Comparison of ENCODE assay signal across 8 cellular contexts in genomic region chr15:99123706-99124451, GRCh38. TPM values are rescaled to one million over a fixed set of nuclear protein-coding genes. Genes with fewer than 3 reads are reported as not detected.
DNase-seq lines count a peak whose midpoint lies in the region; ATAC-seq, FAIRE-seq and TF ChIP-seq lines count a peak whose summit lies in the region.

No MANE protein-coding gene starts in this region.

- H3K4me1 Mint-ChIP-seq in HFFc6 (ENCODE audit: low read depth) = peaks cover 23% of the 10 kb centered on the region

- no peak overlapping the region for H3K9ac ChIP-seq in mesendoderm (ENCODE audit: low read length)

- TF ChIP-seq POLR2A in A549 (IDR thresholded peaks at IDR 0.05; ENCODE audit: low read length) = no peak

- intact Hi-C loops in upper lobe of right lung (cut with DNase I) = no loop called here

- no peaks in the 10 kb centered on the region for H3K36me3 ChIP-seq in mesendoderm (ENCODE audit: control insufficient read depth, insufficient read depth, low read length)
- H3K36me3 ChIP-seq in upper lobe of right lung = no peaks in the 10 kb centered on the region

- H3K4me3 ChIP-seq in A549 (peak overlapping the region; percentile 33), mesendoderm (ENCODE audit: low read length) (no peak overlapping the region), upper lobe of right lung (peak overlapping the region; percentile 28)

- H4K5ac ChIP-seq in mesendoderm (ENCODE audit: low read length) = no peak overlapping the region

- peak overlapping the region; percentile 50 for H2BK120ac ChIP-seq in mesendoderm (ENCODE audit: low read depth, low read length)

- H3K9me3 Mint-ChIP-seq in HFFc6 = no peaks in the 10 kb centered on the region

- no peaks in the 10 kb centered on the region for H3K79me2 ChIP-seq in mesendoderm (ENCODE audit: control insufficient read depth, insufficient read depth, low read length)

- peaks cover 3% of the 10 kb centered on the region for H3K27me3 Mint-ChIP-seq in HFFc6 (ENCODE audit: insufficient read depth)

- POLR2A ChIA-PET in A549 (lab: Yijun Ruan, JAX) = interaction anchor here (0.5 to 1.9 kb wide), 8 partner anchors 9 to 609 kb away, joined by 3 to 17 read pairs (median 4); partner anchors contain the start of genes LRRC28, LYSMD4, SYNM and TTC23

- H2BK15ac ChIP-seq in mesendoderm (replicated peaks; ENCODE audit: low read depth) = no peak overlapping the region

- peak overlapping the region; percentile 96 for H3K27ac Mint-ChIP-seq in HFFc6

- H3K9me3 ChIP-seq in A549 = no peaks in the 10 kb centered on the region
- H3K9me3 ChIP-seq in upper lobe of right lung = no peaks in the 10 kb centered on the region

- peak overlapping the region; percentile 17 for H3K4ac ChIP-seq in mesendoderm (ENCODE audit: low read depth, low read length)

- no peaks in the 10 kb centered on the region for H3K79me1 ChIP-seq in mesendoderm (ENCODE audit: low read length)

- H3K27ac ChIP-seq in A549 (peak overlapping the region; percentile 91 to 96), mesendoderm (ENCODE audit: low read depth, low read length) (peak overlapping the region; percentile 96), upper lobe of right lung (peak overlapping the region; percentile 55)

- peak; percentile 86 to 93 for ATAC-seq in A549
- peak; percentile 81 for ATAC-seq in upper lobe of right lung

- peak; percentile 37 to 63; a peak in 3 of 5 replicates for TF ChIP-seq EP300 in A549 (IDR thresholded peaks at IDR 0.05)

- H3K27me3 ChIP-seq in mesendoderm (ENCODE audit: insufficient read depth, low read length, poor library complexity) = no peaks in the 10 kb centered on the region
- no peaks in the 10 kb centered on the region for H3K27me3 ChIP-seq in upper lobe of right lung

- CTCF ChIA-PET in A549 (lab: Yijun Ruan, JAX) = interaction anchor here (0.5 to 17.9 kb wide), 8 partner anchors 12 to 681 kb away, joined by 3 to 326 read pairs (median 4); partner anchors contain the start of gene SYNM

- 18% methylated on average over 18 of the region's 21 CpGs for WGBS in A549 (ENCODE audit: missing lambda C conversion rate)
- WGBS in mesendoderm (ENCODE audit: extremely low coverage, insufficient coverage, low lambda C conversion rate) = no CpG with 5 or more reads among the region's 21 CpGs

- H3K4me2 ChIP-seq in A549 (peak overlapping the region; percentile 95), mesendoderm (ENCODE audit: low read length) (no peak overlapping the region)

- H2BK5ac ChIP-seq in mesendoderm (ENCODE audit: low read length) = peak overlapping the region; percentile 77

- no peak overlapping the region for H3K23ac ChIP-seq in mesendoderm (ENCODE audit: low read length)

- TF ChIP-seq RAD21 in A549 (conservative IDR thresholded peaks at IDR 0.05 in 1 of 2, IDR thresholded peaks at IDR 0.05 in 1 of 2) = peak; percentile 18 to 43; a peak in 2 of 5 replicates

- no peak overlapping the region for H2AK5ac ChIP-seq in mesendoderm (ENCODE audit: low read length)

- TF ChIP-seq CTCF in A549 (IDR thresholded peaks at IDR 0.05) (no peak), HFFc6 (IDR thresholded peaks at IDR 0.05) (no peak), upper lobe of right lung (IDR thresholded peaks at IDR 0.05) (no peak)

- peaks cover 33% of the 10 kb centered on the region for H3K4me1 ChIP-seq in A549
- H3K4me1 ChIP-seq in mesendoderm (ENCODE audit: control insufficient read depth, low read depth, low read length) = peaks cover 8% of the 10 kb centered on the region
- H3K4me1 ChIP-seq in upper lobe of right lung = peaks cover 16% of the 10 kb centered on the region

- peak overlapping the region; percentile 87 for H3K4me3 Mint-ChIP-seq in HFFc6

- peak overlapping the region; percentile 47 for H3K18ac ChIP-seq in mesendoderm (ENCODE audit: low read length)

- peaks cover 12% of the 10 kb centered on the region; the same call in 1 of the 2 replicates for H3K36me3 Mint-ChIP-seq in HFFc6 (ENCODE audit: low read depth)

- no peak overlapping the region for H4K8ac ChIP-seq in mesendoderm (ENCODE audit: low read depth, low read length)

- DNase-seq in A549 (ENCODE audit: low read depth in 1 of 2, low spot score in 1 of 2) (peak; percentile 92 to 94), HFFc6 (peak; percentile 99), RPMI7951 (ENCODE audit: low read depth) (peak; percentile 100), mesendoderm (peak; percentile 98), upper lobe of right lung (peak; percentile 82)
- DNase-seq in central memory CD4-positive, alpha-beta T cell = no peak
- DNase-seq in activated naive CD4-positive, alpha-beta T cell (lab: John Stamatoyannopoulos, UW) = no peak

- peak overlapping the region; percentile 27 for H3K56ac ChIP-seq in mesendoderm (ENCODE audit: low read length)

- FAIRE-seq in A549 (lab: Jason Lieb, UNC) = peak; percentile 98
- peak; percentile 18 for FAIRE-seq in endometrium (lab: Jason Lieb, UNC)

TF ChIP-seq in A549, 52 proteins besides CTCF, POLR2A, EP300 and RAD21 (continues in another document):
- TF ChIP-seq PHF8 (IDR thresholded peaks at IDR 0.05; ENCODE audit: borderline replicate concordance, low read depth) (no peak), PBX3 (IDR thresholded peaks at IDR 0.05) (peak; percentile 61), MAX (IDR thresholded peaks at IDR 0.05) (peak; percentile 85), ZC3H11A (IDR thresholded peaks at IDR 0.05) (no peak), MAFK (IDR thresholded peaks at IDR 0.05; ENCODE audit: partially characterized antibody) (peak; percentile 97), SMC3 (IDR thresholded peaks at IDR 0.05) (peak; percentile 18; the same call in 1 of the 3 replicates), CBX8 (IDR thresholded peaks at IDR 0.05) (no peak), USF2 (IDR thresholded peaks at IDR 0.05) (peak; percentile 37), GATA3 (IDR thresholded peaks at IDR 0.05; ENCODE audit: borderline replicate concordance) (peak; percentile 51), JUNB (IDR thresholded peaks at IDR 0.05) (peak; percentile 90), HES2 (IDR thresholded peaks at IDR 0.05) (no peak), JUN (IDR thresholded peaks at IDR 0.05) (peak in 1 of 2 experiments; percentile 89; a peak in 4 of 5 replicates), SREBF2 (IDR thresholded peaks at IDR 0.05) (no peak), HEYL (CRISPR knock-in tag; IDR thresholded peaks at IDR 0.05) (no peak), ELK1 (IDR thresholded peaks at IDR 0.05; ENCODE audit: low read depth, low read length) (no peak), NFE2L2 (conservative IDR thresholded peaks at IDR 0.05; ENCODE audit: low read length) (peak; percentile 81), E2F6 (IDR thresholded peaks at IDR 0.05; ENCODE audit: borderline replicate concordance, low read depth) (peak; percentile 61; the same call in 1 of the 2 replicates), CHD4 (IDR thresholded peaks at IDR 0.05; ENCODE audit: borderline replicate concordance) (no peak), CHD2 (IDR thresholded peaks at IDR 0.05; ENCODE audit: low read length, partially characterized antibody) (no peak)

RNA-seq across cellular contexts. Expression of gene SYNM, which starts 19.0 kb away (rescaled TPM):
- polyA plus RNA-seq in A549 (2011; rRNA removed) (22.6 and 23.7 TPM in 2 replicates), A549 (2017; fragmentation: RNase III; extraction: RNeasy Plus Mini Kit Qiagen cat#74134 plus additional on column Dnase treatment) (34.1 to 37.7 TPM (median 34.2 TPM) in 3 replicates)
- polyA plus RNA-seq in A549 (2012; cell fraction: cytosol; rRNA removed) = 9.5 and 10.9 TPM in 2 replicates
- polyA plus RNA-seq in A549 (2012; cell fraction: nucleus; rRNA removed) = 40.1 and 57.2 TPM in 2 replicates
- polyA minus RNA-seq in A549 (2011; rRNA and poly(A)+ RNA removed) = 21.7 and 24.7 TPM in 2 replicates
- 1 to 10 TPM; 4.6 to 7.6 (median 7.4) TPM for total RNA-seq in HFFc6 (2021; fragmentation: NEBNext Ultra II Directional; extraction: Animal tissue kit (Norgen Biotek cat#: 25700))
- 6.6 and 7.3 TPM in 2 replicates for total RNA-seq in RPMI7951 (2014; rRNA removed; shearing (Covaris generic))
- polyA plus RNA-seq in mesendoderm (2013, experiment 1 of 2) = 1.8 TPM
- polyA plus RNA-seq in mesendoderm (2013, experiment 2 of 2) = 1.8 TPM
- 19.5 TPM for total RNA-seq in upper lobe of right lung

Comparison
In these comparisons a context has a peak if more than half of its experiments do, and no peak if none do; other contexts are left out.
1. DNase-seq: peak in A549 (2 of 2), HFFc6 (single experiment), RPMI7951 (single experiment), mesendoderm (single experiment) and upper lobe of right lung (single experiment); none in central memory CD4-positive, alpha-beta T cell (single experiment) and activated naive CD4-positive, alpha-beta T cell (0 of 4).
2. Peak in every context shown above with its lines, with median percentiles within 50 percentile points of each other: H3K27ac ChIP-seq.